8 cellular contexts compared by ENCODE assay signal in genomic region chr17:50151937-50152547, GRCh38. TPM values are rescaled to one million over a fixed set of nuclear protein-coding genes. Genes with fewer than 3 reads are reported as not detected.
DNase-seq lines count a peak whose midpoint lies in the region; ATAC-seq, FAIRE-seq and TF ChIP-seq lines count a peak whose summit lies in the region.

No MANE protein-coding gene starts in this region.

- peak overlapping the region; percentile 82 for H3K27ac Mint-ChIP-seq in activated T-cell treated with anti-CD3 and anti-CD28 coated beads, Interleukin-2, amount 50 U/mL, for 72 hours

- H3K4me3 ChIP-seq in fibroblast of lung (replicated peaks in 1 of 4; ENCODE audit: control extremely low read depth in 1 of 4, insufficient read depth in 1 of 4, low read depth in 3 of 4, low read length in 4 of 4) (peak overlapping the region; percentile 21 to 85 (median 65)), muscle layer of duodenum (ENCODE audit: low read depth in 1 of 2, low read length in 2 of 2) (peak overlapping the region; percentile 82 to 88), thyroid gland (replicated peaks in 1 of 3) (peak overlapping the region; percentile 32 to 76 (median 55))

- H3K36me3 ChIP-seq in fibroblast of lung (ENCODE audit: control insufficient read depth, insufficient read depth, low read length), result no peaks in the 10 kb centered on the region
- H3K36me3 ChIP-seq in muscle layer of duodenum (ENCODE audit: control insufficient read depth in 1 of 2, insufficient read depth in 2 of 2, low read length in 2 of 2), result no peaks in the 10 kb centered on the region
- no peaks in the 10 kb centered on the region for H3K36me3 ChIP-seq in thyroid gland

- H3K27ac ChIP-seq in fibroblast of lung (ENCODE audit: insufficient read depth, low read length), result peak overlapping the region; percentile 83
- H3K27ac ChIP-seq in muscle layer of duodenum (ENCODE audit: low read length), result peak overlapping the region; percentile 87
- peak overlapping the region; percentile 85 to 95 (median 86) for H3K27ac ChIP-seq in thyroid gland

- no peak overlapping the region for H3K9ac ChIP-seq in fibroblast of lung (ENCODE audit: insufficient read depth, low read length)

- peak overlapping the region; percentile 97 for H3K4me2 ChIP-seq in fibroblast of lung (ENCODE audit: extremely low read depth, insufficient read depth, low read length)

- no peaks in the 10 kb centered on the region for H4K20me1 ChIP-seq in fibroblast of lung (ENCODE audit: control insufficient read depth, extremely low read depth, insufficient read depth, low read length)

- peaks cover 6 to 9% of the 10 kb centered on the region in 2 donors for H3K36me3 Mint-ChIP-seq in activated T-cell treated with anti-CD3 and anti-CD28 coated beads, Interleukin-2, amount 50 U/mL, for 72 hours (ENCODE audit: insufficient read depth in 2 of 2)

- TF ChIP-seq CTCF in fibroblast of lung (conservative IDR thresholded peaks at IDR 0.05 in 1 of 2, IDR thresholded peaks at IDR 0.05 in 1 of 2; ENCODE audit: low read depth in 1 of 2, low read length in 2 of 2) (no peak), thyroid gland (IDR thresholded peaks at IDR 0.05) (peak in 2 of 6 experiments; percentile 18 to 38)

- peak; percentile 50 for FAIRE-seq in G401.6 (lab: Jason Lieb, UNC)

- peaks cover 31% of the 10 kb centered on the region for H3K4me1 Mint-ChIP-seq in activated T-cell treated with anti-CD3 and anti-CD28 coated beads, Interleukin-2, amount 50 U/mL, for 72 hours (ENCODE audit: low read depth)

- H3K4me1 ChIP-seq in fibroblast of lung (ENCODE audit: control insufficient read depth, extremely low read depth, insufficient read depth, low read length), result peaks cover 13% of the 10 kb centered on the region
- H3K4me1 ChIP-seq in muscle layer of duodenum (ENCODE audit: control insufficient read depth in 1 of 2, insufficient read depth in 2 of 2, low read length in 2 of 2), result peaks cover 29 to 59% of the 10 kb centered on the region in 2 donors
- H3K4me1 ChIP-seq in thyroid gland, result peaks cover 30 to 53% of the 10 kb centered on the region in 2 donors

- TF ChIP-seq POLR2A in thyroid gland (IDR thresholded peaks at IDR 0.05), result peak in 1 of 2 donors; percentile 23

- ATAC-seq in activated T-cell treated with anti-CD3 and anti-CD28 coated beads, Interleukin-2, amount 50 U/mL, for 72 hours (replicated peaks in 1 of 2), result peak; percentile 12 to 25
- ATAC-seq in GM19395 (IDR thresholded peaks at IDR 0.05; ENCODE audit: unreplicated experiment), result no peak

- H3K9me3 ChIP-seq in fibroblast of lung (ENCODE audit: control insufficient read depth, insufficient read depth, low read depth, low read length) (no peaks in the 10 kb centered on the region), muscle layer of duodenum (ENCODE audit: control insufficient read depth in 1 of 2, low read length in 2 of 2) (no peaks in the 10 kb centered on the region), thyroid gland (no peaks in the 10 kb centered on the region)

- peak overlapping the region; percentile 91 to 92 for H3K4me3 Mint-ChIP-seq in activated T-cell treated with anti-CD3 and anti-CD28 coated beads, Interleukin-2, amount 50 U/mL, for 72 hours

- H2AFZ ChIP-seq in fibroblast of lung (ENCODE audit: low read length), result no peak overlapping the region

- no peaks in the 10 kb centered on the region for H3K9me3 Mint-ChIP-seq in activated T-cell treated with anti-CD3 and anti-CD28 coated beads, Interleukin-2, amount 50 U/mL, for 72 hours

- peaks cover 36% of the 10 kb centered on the region for H3K79me2 ChIP-seq in fibroblast of lung (ENCODE audit: control insufficient read depth, insufficient read depth, low read length)

- H3K27me3 ChIP-seq in fibroblast of lung (ENCODE audit: control insufficient read depth, insufficient read depth, low read length) (no peaks in the 10 kb centered on the region), muscle layer of duodenum (ENCODE audit: low read depth, low read length) (no peaks in the 10 kb centered on the region), thyroid gland (no peaks in the 10 kb centered on the region)

- intact Hi-C loops in thyroid gland (cut with DNase I), result no loop called here

- H3K27me3 Mint-ChIP-seq in activated T-cell treated with anti-CD3 and anti-CD28 coated beads, Interleukin-2, amount 50 U/mL, for 72 hours (ENCODE audit: low read depth), result no peaks in the 10 kb centered on the region

- 6 to 9% methylated on average over 12 of the region's 12 CpGs for WGBS in thyroid gland, 2 donors

- peak; percentile 78 for DNase-seq in HS-5 (ENCODE audit: low read depth)
- DNase-seq in NCI-H82 (lab: John Stamatoyannopoulos, UW), result peak; percentile 98
- DNase-seq in activated T-cell treated with anti-CD3 and anti-CD28 coated beads, Interleukin-2, amount 50 U/mL, for 72 hours, result peak; percentile 55 to 70
- DNase-seq in fibroblast of lung (ENCODE audit: low read depth in 2 of 2), result peak; percentile 88 to 90
- peak; percentile 85 to 87 for DNase-seq in thyroid gland

RNA-seq across cellular contexts. Expression of gene PPP1R9B, which starts 1.6 kb away (rescaled TPM):
- 100 to 1,000 TPM; 111 to 128 TPM for total RNA-seq in activated T-cell treated with anti-CD3 and anti-CD28 coated beads, Interleukin-2, amount 50 U/mL, for 72 hours
- total RNA-seq in fibroblast of lung (41.5 and 45.5 TPM in 2 replicates), thyroid gland (10 to 100 TPM; 28.6 to 37.2 (median 31.9) TPM)
- 22.1 and 26.0 TPM in 2 replicates for polyA plus RNA-seq in fibroblast of lung
- 37.9 and 40.6 TPM in 2 replicates for polyA plus RNA-seq in fibroblast of lung (2012)
- 25.3 and 28.3 TPM in 2 replicates for polyA minus RNA-seq in fibroblast of lung (ENCODE audit: low replicate concordance)

RNA-seq across cellular contexts. Expression of gene SGCA, which starts 13.8 kb away (rescaled TPM):
- 1 to 10 TPM; 1.7 to 2.3 TPM for total RNA-seq in activated T-cell treated with anti-CD3 and anti-CD28 coated beads, Interleukin-2, amount 50 U/mL, for 72 hours
- total RNA-seq in fibroblast of lung, result 4.1 and 4.3 TPM in 2 replicates
- polyA plus RNA-seq in fibroblast of lung, result 1.4 and 1.6 TPM in 2 replicates
- 5.2 and 8.8 TPM in 2 replicates for polyA plus RNA-seq in fibroblast of lung (2012)
- polyA minus RNA-seq in fibroblast of lung (ENCODE audit: low replicate concordance), result 1.7 and 5.6 TPM in 2 replicates
- total RNA-seq in thyroid gland, result 1 to 10 TPM in 1 of 4 donors, not detected in 3; 2.0 TPM

RNA-seq across cellular contexts. Expression of gene SAMD14, which starts 22.1 kb away (rescaled TPM):
- total RNA-seq in activated T-cell treated with anti-CD3 and anti-CD28 coated beads, Interleukin-2, amount 50 U/mL, for 72 hours, result 1 to 10 TPM; 3.3 to 6.9 TPM
- total RNA-seq in fibroblast of lung, result 2.1 and 2.3 TPM in 2 replicates
- polyA plus RNA-seq in fibroblast of lung, result 1.4 and 3.8 TPM in 2 replicates
- 6.5 and 13.5 TPM in 2 replicates for polyA plus RNA-seq in fibroblast of lung (2012)
- polyA minus RNA-seq in fibroblast of lung (ENCODE audit: low replicate concordance), result 2.1 and 14.8 TPM in 2 replicates
- total RNA-seq in thyroid gland, result under 1 TPM; 0.24 to 0.81 (median 0.58) TPM

RNA-seq across cellular contexts. Expression of gene COL1A1, which starts 49.4 kb away (rescaled TPM):
- total RNA-seq in activated T-cell treated with anti-CD3 and anti-CD28 coated beads, Interleukin-2, amount 50 U/mL, for 72 hours, result 10 to 100 TPM in 1 of 2 donors, 1 to 10 TPM in 1; 9.8 to 10.3 TPM
- total RNA-seq in fibroblast of lung, result 577 and 584 TPM in 2 replicates
- 541 and 604 TPM in 2 replicates for polyA plus RNA-seq in fibroblast of lung
- 2,129 and 2,873 TPM in 2 replicates for polyA plus RNA-seq in fibroblast of lung (2012)
- polyA minus RNA-seq in fibroblast of lung (ENCODE audit: low replicate concordance), result 7,488 and 12,203 TPM in 2 replicates
- 10 to 100 TPM; 12.2 to 57.3 (median 18.5) TPM for total RNA-seq in thyroid gland

RNA-seq across cellular contexts. Expression of gene PDK2, which starts 56.9 kb away (rescaled TPM):
- total RNA-seq in activated T-cell treated with anti-CD3 and anti-CD28 coated beads, Interleukin-2, amount 50 U/mL, for 72 hours, result 10 to 100 TPM; 26.6 to 34.6 TPM
- total RNA-seq in fibroblast of lung (19.2 and 19.3 TPM in 2 replicates), thyroid gland (10 to 100 TPM; 42.5 to 79.3 (median 64.5) TPM)
- 41.0 and 44.6 TPM in 2 replicates for polyA plus RNA-seq in fibroblast of lung
- 27.6 and 28.3 TPM in 2 replicates for polyA plus RNA-seq in fibroblast of lung (2012)
- polyA minus RNA-seq in fibroblast of lung (ENCODE audit: low replicate concordance), result 178 and 230 TPM in 2 replicates
